Comparison of ENCODE assay signal across 8 cellular contexts in genomic region chr13:109145631-109146030, GRCh38.
DNase-seq lines count a peak whose midpoint lies in the region; ATAC-seq and TF ChIP-seq lines count a peak whose summit lies in the region.

No MANE protein-coding gene starts in this region.

- TF ChIP-seq EP300 in neural cell (conservative IDR thresholded peaks at IDR 0.05; ENCODE audit: poor library complexity, severe bottlenecking) = no peak

- H3K27me3 ChIP-seq in IMR-90 (ENCODE audit: control insufficient read depth, insufficient read depth, low read length) (peaks cover 12% of the 10 kb centered on the region), esophagus squamous epithelium (peaks cover 0 to 21% (median 0%) of the 10 kb centered on the region in 4 donors), neural cell (ENCODE audit: insufficient read depth, low read depth, low read length) (no peaks in the 10 kb centered on the region)

- dilution Hi-C loops in IMR-90 (cut with HindIII; ENCODE audit: low sequenced_read_pairs, unreplicated experiment) = no loop called here

- H3K4ac ChIP-seq in IMR-90 (ENCODE audit: low read depth, low read length) = no peak overlapping the region

- H3K9me3 ChIP-seq in IMR-90 (ENCODE audit: control insufficient read depth, insufficient read depth, low read length) (no peaks in the 10 kb centered on the region), esophagus squamous epithelium (no peaks in the 10 kb centered on the region), neural cell (ENCODE audit: low read length) (no peaks in the 10 kb centered on the region)

- TF ChIP-seq POLR2A in IMR-90 (IDR thresholded peaks at IDR 0.05; ENCODE audit: low read depth, low read length) (no peak), esophagus squamous epithelium (IDR thresholded peaks at IDR 0.05) (no peak)

- H3K56ac ChIP-seq in IMR-90 (ENCODE audit: extremely low read depth, insufficient read depth, low read length) = no peak overlapping the region

- CTCF ChIA-PET in IMR-90 (lab: Yijun Ruan, JAX) = interaction anchor here (0.7 to 1.0 kb wide), 4 partner anchors 128 to 964 kb away, joined by 3 to 4 read pairs (median 3); no protein-coding TSS in a partner anchor

- peak; percentile 96 for TF ChIP-seq RAD21 in IMR-90 (IDR thresholded peaks at IDR 0.05; ENCODE audit: low read length)
- TF ChIP-seq RAD21 in neural cell (conservative IDR thresholded peaks at IDR 0.05) = peak; percentile 95

- no peaks in the 10 kb centered on the region for H3K9me2 ChIP-seq in neural cell (ENCODE audit: insufficient read depth, low read length)

- H3K9ac ChIP-seq in IMR-90 (ENCODE audit: low read depth, low read length) (no peak overlapping the region), neural cell (ENCODE audit: low read length) (no peak overlapping the region)

- H3K4me3 ChIP-seq in IMR-90 (ENCODE audit: insufficient read depth, low read depth, low read length) (no peak overlapping the region), esophagus squamous epithelium (no peak overlapping the region), neural cell (ENCODE audit: low read length) (no peak overlapping the region)

- H3F3A ChIP-seq in neural cell (ENCODE audit: insufficient read depth, low read length, poor library complexity, severe bottlenecking) = no peaks in the 10 kb centered on the region

- no peak overlapping the region; the same call in 1 of the 2 replicates for H2BK20ac ChIP-seq in IMR-90 (ENCODE audit: low read depth, low read length)

- POLR2A ChIA-PET in IMR-90 (lab: Charles Lee; ENCODE audit: unreplicated experiment) = interaction anchor here (0.6 kb wide), 1 partner anchor 1570 kb away, joined by 3 read pairs; no protein-coding TSS in a partner anchor

- H3K4me1 ChIP-seq in IMR-90 (ENCODE audit: control insufficient read depth, insufficient read depth, low read length) = peaks cover 9% of the 10 kb centered on the region
- peaks cover 6 to 25% (median 6%) of the 10 kb centered on the region in 3 donors for H3K4me1 ChIP-seq in esophagus squamous epithelium

- no peaks in the 10 kb centered on the region for H3K79me2 ChIP-seq in neural cell (replicated peaks; ENCODE audit: insufficient read depth, low read length)

- H4K8ac ChIP-seq in IMR-90 (ENCODE audit: low read depth in 2 of 2, low read length in 2 of 2) = no peak overlapping the region

- ATAC-seq in GM21825 (IDR thresholded peaks at IDR 0.05; ENCODE audit: unreplicated experiment) (peak; percentile 87), IMR-90 (ENCODE audit: low read depth) (peak; percentile 82)

- WGBS in IMR-90 (ENCODE audit: extremely low coverage in 2 of 2, insufficient read length in 1 of 2), 2 experiments = no CpG with 5 or more reads among the region's 4 CpGs
- WGBS in esophagus squamous epithelium, 2 donors = 7 to 10% methylated on average over 4 of the region's 4 CpGs

- no peak overlapping the region for H3K14ac ChIP-seq in IMR-90 (replicated peaks; ENCODE audit: low read depth, low read length)

- peak; percentile 10 for DNase-seq in stimulated activated CD4-positive, alpha-beta T cell treated with anti-CD3 and anti-CD28 coated beads, Interleukin-15, amount 100 ng/mL, for 24 hours
- no peak for DNase-seq in stimulated activated CD4-positive, alpha-beta T cell treated with anti-CD3 and anti-CD28 coated beads, Interleukin-2, amount 100 ng/mL, for 48 hours
- peak; percentile 72 for DNase-seq in IMR-90
- peak; percentile 51 for DNase-seq in RPMI8226
- DNase-seq in esophagus squamous epithelium (lab: John Stamatoyannopoulos, UW) = no peak
- DNase-seq in stimulated activated CD4-positive, alpha-beta T cell treated with anti-CD3 and anti-CD28 coated beads, Interleukin-12 subunit alpha, Interleukin-12 subunit beta, amount 100 ng/mL, for 4 hours = no peak

- H3K79me1 ChIP-seq in IMR-90 (ENCODE audit: low read depth in 1 of 2, low read length in 2 of 2) = no peaks in the 10 kb centered on the region

- peaks cover 3% of the 10 kb centered on the region; the same call in 1 of the 2 replicates for H3K9me1 ChIP-seq in IMR-90 (ENCODE audit: insufficient read depth, low read length)

- H4K5ac ChIP-seq in IMR-90 (ENCODE audit: low read depth, low read length) = no peak overlapping the region

- H2BK120ac ChIP-seq in IMR-90 (ENCODE audit: low read depth, low read length) = no peak overlapping the region

- intact Hi-C loops in IMR-90 (cut with micrococcal nuclease) (loop anchor here (1.0 to 5.0 kb wide), 5 partner anchors 127 to 963 kb away; no protein-coding TSS in a partner anchor), esophagus squamous epithelium (cut with DNase I) (loop anchor here (5.0 to 10.0 kb wide), 3 partner anchors 129 to 959 kb away; no protein-coding TSS in a partner anchor)

- no peak overlapping the region for H2BK5ac ChIP-seq in IMR-90 (ENCODE audit: low read depth, low read length, poor library complexity, severe bottlenecking)

- H2BK15ac ChIP-seq in IMR-90 (ENCODE audit: low read depth, low read length) = no peak overlapping the region

- BruUV-seq in IMR-90 (replicated peaks; lab: Mats Ljungman, UMichigan) = no TSS peak

- H4K20me1 ChIP-seq in IMR-90 (ENCODE audit: insufficient read depth, low read length) (no peaks in the 10 kb centered on the region), neural cell (ENCODE audit: insufficient read depth) (no peaks in the 10 kb centered on the region)

- no peak overlapping the region for H3K27ac ChIP-seq in IMR-90 (ENCODE audit: insufficient read depth, low read length)
- no peak overlapping the region for H3K27ac ChIP-seq in esophagus squamous epithelium
- H3K27ac ChIP-seq in neural cell (ENCODE audit: low read length) = no peak overlapping the region

- no peak overlapping the region for H2AK5ac ChIP-seq in IMR-90 (ENCODE audit: low read depth, low read length)

- H2AFZ ChIP-seq in IMR-90 (replicated peaks; ENCODE audit: low read length, poor library complexity) (no peak overlapping the region), neural cell (ENCODE audit: low read depth, low read length) (no peak overlapping the region)

- H4K91ac ChIP-seq in IMR-90 (ENCODE audit: insufficient read depth, low read depth, low read length) = no peak overlapping the region

- no peak overlapping the region for H3K23ac ChIP-seq in IMR-90 (ENCODE audit: low read depth, low read length)

- no peak overlapping the region for H3K4me2 ChIP-seq in IMR-90 (ENCODE audit: low read depth, low read length)
- no peak overlapping the region for H3K4me2 ChIP-seq in neural cell (ENCODE audit: low read length)

- H3K18ac ChIP-seq in IMR-90 (ENCODE audit: low read depth, low read length) = no peak overlapping the region

- no peak overlapping the region for H2AK9ac ChIP-seq in IMR-90 (replicated peaks; ENCODE audit: low read depth, low read length, poor library complexity)

- in situ Hi-C loops in IMR-90 (cut with MboI; ENCODE audit: low sequenced_read_pairs) = loop anchor here (5.0 kb wide), 1 partner anchor 962 kb away; no protein-coding TSS in a partner anchor

- H3K36me3 ChIP-seq in IMR-90 (ENCODE audit: control insufficient read depth, insufficient read depth, low read length) (no peaks in the 10 kb centered on the region), esophagus squamous epithelium (no peaks in the 10 kb centered on the region), neural cell (ENCODE audit: insufficient read depth, low read length) (no peaks in the 10 kb centered on the region)

- TF ChIP-seq CTCF in IMR-90 (conservative IDR thresholded peaks at IDR 0.05; ENCODE audit: low read depth, low read length) (peak; percentile 92), esophagus squamous epithelium (IDR thresholded peaks at IDR 0.05) (peak in 5 of 6 experiments; percentile 68 to 88 (median 78)), neural cell (IDR thresholded peaks at IDR 0.05; ENCODE audit: poor library complexity, severe bottlenecking) (peak; percentile 87)

TF ChIP-seq in IMR-90, 13 proteins besides CTCF, POLR2A, EP300 and RAD21:
- TF ChIP-seq MAZ (IDR thresholded peaks at IDR 0.05; ENCODE audit: borderline replicate concordance, low read depth, low read length) (no peak), USF2 (IDR thresholded peaks at IDR 0.05; ENCODE audit: low read depth, low read length) (peak; percentile 38; the same call in 1 of the 2 replicates), SMC3 (IDR thresholded peaks at IDR 0.05; ENCODE audit: low read depth, low read length) (peak; percentile 93)

TF ChIP-seq in neural cell, 6 proteins besides CTCF, POLR2A, EP300 and RAD21:
- no peak for TF ChIP-seq POLR2AphosphoS5 (IDR thresholded peaks at IDR 0.05)
- TF ChIP-seq SMC3 (conservative IDR thresholded peaks at IDR 0.05; ENCODE audit: poor library complexity) = peak; percentile 92

Comparison
In these comparisons a context has a peak if more than half of its experiments do, and no peak if none do; other contexts are left out.
1. DNase-seq: peak in stimulated activated CD4-positive, alpha-beta T cell treated with anti-CD3 and anti-CD28 coated beads, Interleukin-15, amount 100 ng/mL, for 24 hours (single experiment), IMR-90 (single experiment) and RPMI8226 (single experiment); none in stimulated activated CD4-positive, alpha-beta T cell treated with anti-CD3 and anti-CD28 coated beads, Interleukin-2, amount 100 ng/mL, for 48 hours (0 of 2), esophagus squamous epithelium (single experiment) and stimulated activated CD4-positive, alpha-beta T cell treated with anti-CD3 and anti-CD28 coated beads, Interleukin-12 subunit alpha, Interleukin-12 subunit beta, amount 100 ng/mL, for 4 hours (single experiment).
2. Peak in every context shown above with its lines, with median percentiles within 50 percentile points of each other: CTCF ChIP-seq.